13 cellular contexts compared by ENCODE assay signal in the genomic region with DNA sequence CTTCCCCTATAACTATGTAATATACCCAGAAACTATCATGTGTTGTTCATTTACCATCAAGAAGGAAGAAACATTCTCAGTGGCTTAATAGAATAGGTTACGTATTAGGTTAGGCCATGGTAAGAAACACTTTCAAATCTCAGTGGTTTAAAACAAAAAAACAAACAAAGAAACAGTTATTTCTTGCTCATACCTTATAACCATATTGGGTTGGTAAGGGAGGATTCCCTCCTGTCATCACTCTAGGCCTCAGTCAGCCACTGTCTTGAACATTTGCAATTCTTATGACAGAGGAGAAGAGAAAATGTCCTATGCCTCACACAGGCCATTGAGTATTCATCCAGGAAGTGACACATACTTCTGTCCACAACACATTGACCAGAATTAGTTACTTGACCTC.
DNase-seq lines count a peak whose midpoint lies in the region; ATAC-seq and TF ChIP-seq lines count a peak whose summit lies in the region.
"Had no signal": no experiment of that assay in that cellular context is flagged by ENCODE, and none has a peak within 500 bp of the region (broad histone marks: within the 10 kb centered on the region; RNA-seq: fewer than 3 reads in every experiment).

No MANE protein-coding gene starts in this region.

- TF ChIP-seq CTCF in AG10803 (conservative IDR thresholded peaks at IDR 0.05; ENCODE audit: low read length) (no peak), brain microvascular endothelial cell (IDR thresholded peaks at IDR 0.05; ENCODE audit: low read depth, low read length, missing control alignments) (no peak), tibial artery (IDR thresholded peaks at IDR 0.05) (no peak), suprapubic skin (IDR thresholded peaks at IDR 0.05) (no peak)

- peak; percentile 84 for ATAC-seq in GM21367 (IDR thresholded peaks at IDR 0.05; ENCODE audit: unreplicated experiment)
- ATAC-seq in HG03095 (IDR thresholded peaks at IDR 0.05; ENCODE audit: unreplicated experiment) = peak; percentile 88

- no peak overlapping the region for H3K27ac ChIP-seq in brain microvascular endothelial cell
- no peak overlapping the region for H3K27ac ChIP-seq in tibial artery
- no peak overlapping the region for H3K27ac ChIP-seq in suprapubic skin
- H3K27ac ChIP-seq: foreskin keratinocyte had no signal

- H3K27me3 ChIP-seq in brain microvascular endothelial cell (replicated peaks) = no peaks in the 10 kb centered on the region
- H3K27me3 ChIP-seq in tibial artery = no peaks in the 10 kb centered on the region
- H3K27me3 ChIP-seq in suprapubic skin = no peaks in the 10 kb centered on the region
- H3K27me3 ChIP-seq: foreskin keratinocyte had no signal

- in situ Hi-C loops in brain microvascular endothelial cell (cut with HindIII; ENCODE audit: low pct_ligation_motif_present, low sequenced_read_pairs) = no loop called here

- no peak for TF ChIP-seq POLR2A in suprapubic skin (IDR thresholded peaks at IDR 0.05)

- DNase-seq in AG10803 (ENCODE audit: low read depth) (peak; percentile 46), brain microvascular endothelial cell (peak; percentile 4), tibial artery (no peak), NOMO-1 treated with DMSO at 0.1 percent for 48 hours (lab: John Stamatoyannopoulos, UW; ENCODE audit: unreplicated experiment) (no peak), suprapubic skin (ENCODE audit: low spot score in 2 of 2) (no peak), cerebellar cortex (ENCODE audit: low spot score) (no peak)
- DNase-seq: activated naive CD4-positive, alpha-beta T cell treated with anti-CD3 and anti-CD28 coated beads, Interleukin-2, amount 10 ng/mL, durations not matched to agents 7 days and 5 days; NCI-H1436; nephron progenitor cell; T-helper 1 cell had no signal

- intact Hi-C loops in tibial artery (cut with DNase I; ENCODE audit: low total_unique reads) = no loop called here

- H3K9me3 ChIP-seq in tibial artery (no peaks in the 10 kb centered on the region), suprapubic skin (no peaks in the 10 kb centered on the region)

- H3K4me1 ChIP-seq in tibial artery (peaks cover 0 to 11% (median 0%) of the 10 kb centered on the region in 4 donors), suprapubic skin (no peaks in the 10 kb centered on the region)
- H3K4me1 ChIP-seq: foreskin keratinocyte had no signal

- WGBS in suprapubic skin = 97% methylated on average over 1 of the region's 1 CpG

- H3K36me3 ChIP-seq in brain microvascular endothelial cell (replicated peaks) = no peaks in the 10 kb centered on the region
- no peaks in the 10 kb centered on the region for H3K36me3 ChIP-seq in tibial artery
- H3K36me3 ChIP-seq in suprapubic skin = no peaks in the 10 kb centered on the region

- TF ChIP-seq EP300 in suprapubic skin (IDR thresholded peaks at IDR 0.05) = no peak

- no peak overlapping the region for H3K4me3 ChIP-seq in AG10803 (ENCODE audit: low read length)
- no peak overlapping the region for H3K4me3 ChIP-seq in brain microvascular endothelial cell (ENCODE audit: low read depth, low read length)
- H3K4me3 ChIP-seq in tibial artery = no peak overlapping the region
- no peak overlapping the region for H3K4me3 ChIP-seq in suprapubic skin

Comparison
In these comparisons a context has a peak if more than half of its experiments do, and no peak if none do; other contexts are left out.
1. DNase-seq: peak in AG10803 (single experiment) and brain microvascular endothelial cell (single experiment); none in tibial artery (0 of 2), NOMO-1 treated with DMSO at 0.1 percent for 48 hours (single experiment), suprapubic skin (0 of 2) and cerebellar cortex (single experiment).